In genomic region chr17:7851438-7852261, GRCh38 we compare ENCODE assay signal across 8 cellular contexts. TPM values are rescaled to one million over a fixed set of nuclear protein-coding genes. Genes with fewer than 3 reads are reported as not detected.
DNase-seq lines count a peak whose midpoint lies in the region; FAIRE-seq and TF ChIP-seq lines count a peak whose summit lies in the region.

No MANE protein-coding gene starts in this region.

- no peak overlapping the region for H3K9ac ChIP-seq in parathyroid adenoma

- peak overlapping the region; percentile 16 for H3K27ac ChIP-seq in parathyroid adenoma
- H3K27ac ChIP-seq in tibial nerve: peak overlapping the region in 3 of 4 donors; percentile 25 to 61 (median 40)

- H3K79me2 ChIP-seq in parathyroid adenoma: no peaks in the 10 kb centered on the region

- H3K4me1 ChIP-seq in parathyroid adenoma: peaks cover 15% of the 10 kb centered on the region
- peaks cover 0 to 37% (median 21%) of the 10 kb centered on the region in 4 donors for H3K4me1 ChIP-seq in tibial nerve

- peak overlapping the region; percentile 76 for H3K4me3 Mint-ChIP-seq in activated naive CD8-positive, alpha-beta T cell

- H3K27me3 Mint-ChIP-seq in activated naive CD8-positive, alpha-beta T cell: no peaks in the 10 kb centered on the region

- TF ChIP-seq CTCF in GM06990 (IDR thresholded peaks at IDR 0.05; ENCODE audit: insufficient read depth, low read length, poor library complexity, severe bottlenecking) (peak; percentile 95), parathyroid adenoma (IDR thresholded peaks at IDR 0.05) (peak; percentile 100), tibial nerve (IDR thresholded peaks at IDR 0.05) (peak; percentile 97 to 100 (median 99))

- no peak for FAIRE-seq in H54 (lab: Jason Lieb, UNC)

- TF ChIP-seq POLR2A in H54 (IDR thresholded peaks at IDR 0.05; ENCODE audit: low read depth, low read length) (no peak), tibial nerve (IDR thresholded peaks at IDR 0.05) (peak in 1 of 2 donors; percentile 46)

- H3K4me3 ChIP-seq in GM06990 (replicated peaks; ENCODE audit: low read depth, low read length): peak overlapping the region; percentile 65
- peak overlapping the region; percentile 29 for H3K4me3 ChIP-seq in parathyroid adenoma (ENCODE audit: low read depth, low read length)
- peak overlapping the region in 1 of 4 donors; percentile 14 for H3K4me3 ChIP-seq in tibial nerve

- H3K27ac Mint-ChIP-seq in activated naive CD8-positive, alpha-beta T cell: peak overlapping the region; percentile 4

- peak in 1 of 2 donors; percentile 74 for TF ChIP-seq EP300 in tibial nerve (IDR thresholded peaks at IDR 0.05)

- H3K27me3 ChIP-seq in GM06990 (replicated peaks; ENCODE audit: control insufficient read depth, insufficient read depth, low read length) (no peaks in the 10 kb centered on the region), parathyroid adenoma (ENCODE audit: control insufficient read depth, insufficient read depth, low read length) (no peaks in the 10 kb centered on the region), tibial nerve (no peaks in the 10 kb centered on the region)

- H3K9me3 Mint-ChIP-seq in activated naive CD8-positive, alpha-beta T cell (ENCODE audit: low read depth): no peaks in the 10 kb centered on the region

- intact Hi-C loops in head of caudate nucleus (cut with DNase I): loop anchor here (5.0 kb wide), 1 partner anchor 109 kb away; no protein-coding TSS in a partner anchor

- peaks cover 5% of the 10 kb centered on the region for H3K36me3 Mint-ChIP-seq in activated naive CD8-positive, alpha-beta T cell

- H3K36me3 ChIP-seq in GM06990 (ENCODE audit: control insufficient read depth, insufficient read depth, low read length) (peaks cover 41% of the 10 kb centered on the region), parathyroid adenoma (ENCODE audit: control insufficient read depth, insufficient read depth, low read length) (no peaks in the 10 kb centered on the region), tibial nerve (peaks cover 0 to 69% (median 34%) of the 10 kb centered on the region in 3 donors)

- WGBS in tibial nerve, 2 donors: 23 to 33% methylated on average over 36 to 50 of the region's 60 CpGs

- H3K4me1 Mint-ChIP-seq in activated naive CD8-positive, alpha-beta T cell (ENCODE audit: low read depth): peaks cover 36% of the 10 kb centered on the region

- H3K9me3 ChIP-seq in parathyroid adenoma (ENCODE audit: control insufficient read depth, low read length): no peaks in the 10 kb centered on the region
- H3K9me3 ChIP-seq in tibial nerve: no peaks in the 10 kb centered on the region

- no peak overlapping the region for H2AFZ ChIP-seq in parathyroid adenoma

- H3K4me2 ChIP-seq in parathyroid adenoma (ENCODE audit: low read length): peak overlapping the region; percentile 66

- DNase-seq in GM06990 (ENCODE audit: extremely low read depth, insufficient read length): peak; percentile 91
- peak; percentile 36 for DNase-seq in H54 (ENCODE audit: insufficient read length, low spot score)
- DNase-seq in LoVo (ENCODE audit: low spot score): peak; percentile 93
- peak; percentile 47 for DNase-seq in SKM-1 treated with dmso at 0.1 percent for 144 hours (lab: John Stamatoyannopoulos, UW; ENCODE audit: unreplicated experiment)
- DNase-seq in head of caudate nucleus: peak; percentile 75 to 97 (median 94)
- peak; percentile 74 to 76 for DNase-seq in tibial nerve (ENCODE audit: low spot score in 2 of 2)

RNA-seq across cellular contexts. Expression of gene TMEM88, which starts 3.2 kb away (rescaled TPM):
- 10 to 100 TPM in 3 of 4 donors, 1 to 10 TPM in 1; 9.2 to 41.7 (median 25.6) TPM for total RNA-seq in tibial nerve

RNA-seq across cellular contexts. Expression of gene NAA38, which starts 5.7 kb away (rescaled TPM):
- 100 to 1,000 TPM; 104 to 198 (median 167) TPM for total RNA-seq in tibial nerve

RNA-seq across cellular contexts. Expression of gene CYB5D1, which starts 6.2 kb away (rescaled TPM):
- 10 to 100 TPM in 2 of 4 donors, 1 to 10 TPM in 2; 9.4 to 13.6 (median 11.1) TPM for total RNA-seq in tibial nerve

RNA-seq across cellular contexts. Expression of gene KDM6B, which starts 17.6 kb away (rescaled TPM):
- total RNA-seq in tibial nerve: 10 to 100 TPM in 2 of 4 donors, 1 to 10 TPM in 2; 7.5 to 10.8 (median 9.7) TPM

RNA-seq across cellular contexts. Expression of gene CHD3, which starts 36.9 kb away (rescaled TPM):
- 100 to 1,000 TPM in 3 of 4 donors, 10 to 100 TPM in 1; 80.4 to 202 (median 125) TPM for total RNA-seq in tibial nerve

Comparison
In these comparisons a context has a peak if more than half of its experiments do, and no peak if none do; other contexts are left out.
1. DNase-seq: peak in every context shown above with its lines; median percentile 94 in head of caudate nucleus; 93 in LoVo; 91 in GM06990; 75 in tibial nerve; 47 in SKM-1 treated with dmso at 0.1 percent for 144 hours; 36 in H54.